Comparison of ENCODE assay signal across 1 cellular context in genomic region chr21:41605178-41605933, GRCh38.
TF ChIP-seq lines count a peak whose summit lies in the region.

No MANE protein-coding gene starts in this region.

TF ChIP-seq in HepG2, 621 proteins besides CTCF, POLR2A, EP300 and RAD21 (continued from another document and continues in another):
- TF ChIP-seq TFE3 (CRISPR knock-in tag; IDR thresholded peaks at IDR 0.05) (0 out of 2 replicates have a peak, but pooled peaks have one; percentile 46), MTF2 (CRISPR knock-in tag; IDR thresholded peaks at IDR 0.05; ENCODE audit: borderline replicate concordance) (0 out of 2 replicates have a peak, but pooled peaks have one; percentile 26), ZBED4 (CRISPR knock-in tag; IDR thresholded peaks at IDR 0.05; ENCODE audit: borderline replicate concordance) (peak; percentile 75; the same call in 1 of the 2 replicates), ZBTB21 (CRISPR knock-in tag; IDR thresholded peaks at IDR 0.05) (no peak), PCBP1 (IDR thresholded peaks at IDR 0.05; ENCODE audit: borderline replicate concordance, low read depth, low read length) (no peak), ZBTB46 (CRISPR knock-in tag; IDR thresholded peaks at IDR 0.05; ENCODE audit: borderline replicate concordance) (no peak), ZNF652 (CRISPR knock-in tag; IDR thresholded peaks at IDR 0.05; ENCODE audit: borderline replicate concordance, low read depth) (peak; percentile 96), KDM2A (CRISPR knock-in tag; IDR thresholded peaks at IDR 0.05; ENCODE audit: borderline replicate concordance, low read depth) (peak; percentile 56; the same call in 1 of the 2 replicates), PRDM15 (CRISPR knock-in tag; IDR thresholded peaks at IDR 0.05) (peak; percentile 73), ZNF800 (CRISPR knock-in tag; IDR thresholded peaks at IDR 0.05) (peak; percentile 59; the same call in 1 of the 2 replicates), WIZ (CRISPR knock-in tag; IDR thresholded peaks at IDR 0.05) (0 out of 2 replicates have a peak, but pooled peaks have one; percentile 46), MYNN (CRISPR knock-in tag; IDR thresholded peaks at IDR 0.05; ENCODE audit: low read depth) (no peak), ZNF383 (CRISPR knock-in tag; IDR thresholded peaks at IDR 0.05; ENCODE audit: borderline replicate concordance) (no peak), ZNF850 (CRISPR knock-in tag; conservative IDR thresholded peaks at IDR 0.05) (no peak), RBM22 (optimal IDR thresholded peaks at IDR 0.05; ENCODE audit: low read length) (no peak), ZNF12 (CRISPR knock-in tag; IDR thresholded peaks at IDR 0.05) (peak; percentile 30; the same call in 1 of the 2 replicates), BCLAF1 (IDR thresholded peaks at IDR 0.05) (no peak), PCBP2 (optimal IDR thresholded peaks at IDR 0.05; ENCODE audit: low read depth, low read length, poor library complexity, severe bottlenecking) (no peak), PAXIP1 (CRISPR knock-in tag; conservative IDR thresholded peaks at IDR 0.05) (peak; percentile 82), SCMH1 (CRISPR knock-in tag; IDR thresholded peaks at IDR 0.05; ENCODE audit: borderline replicate concordance) (no peak), ZNF790 (CRISPR knock-in tag; IDR thresholded peaks at IDR 0.05; ENCODE audit: borderline replicate concordance) (no peak), BRF2 (CRISPR knock-in tag; IDR thresholded peaks at IDR 0.05) (peak; percentile 55; the same call in 1 of the 2 replicates), ZNF160 (CRISPR knock-in tag; IDR thresholded peaks at IDR 0.05) (no peak), HNF4A (CRISPR knock-in tag; IDR thresholded peaks at IDR 0.05) (peak; percentile 71), NBN (conservative IDR thresholded peaks at IDR 0.05) (no peak), FOXA3 (CRISPR knock-in tag; IDR thresholded peaks at IDR 0.05) (peak; percentile 95), HOXA5 (CRISPR knock-in tag; IDR thresholded peaks at IDR 0.05) (no peak), ATF1 (CRISPR knock-in tag; IDR thresholded peaks at IDR 0.05) (no peak), RCOR2 (CRISPR knock-in tag; IDR thresholded peaks at IDR 0.05) (peak; percentile 63; the same call in 1 of the 2 replicates), SP2 (CRISPR knock-in tag; IDR thresholded peaks at IDR 0.05) (no peak), BRD4 (CRISPR knock-in tag; IDR thresholded peaks at IDR 0.05) (no peak), NR2F1 (CRISPR knock-in tag; IDR thresholded peaks at IDR 0.05) (no peak; a peak in 1 of 4 replicates), ELF3 (CRISPR knock-in tag; IDR thresholded peaks at IDR 0.05) (no peak), ZNF296 (CRISPR knock-in tag; conservative IDR thresholded peaks at IDR 0.05) (no peak), POLR2G (IDR thresholded peaks at IDR 0.05; ENCODE audit: low read depth, low read length) (no peak), RFXAP (CRISPR knock-in tag; IDR thresholded peaks at IDR 0.05; ENCODE audit: borderline replicate concordance) (peak; percentile 41; the same call in 1 of the 2 replicates), ZNF362 (CRISPR knock-in tag; IDR thresholded peaks at IDR 0.05; ENCODE audit: borderline replicate concordance) (0 out of 2 replicates have a peak, but pooled peaks have one; percentile 27)
